ENCODE assay signal across 1 cellular context in genomic region chr12:131223791-131224567, GRCh38.
TF ChIP-seq lines count a peak whose summit lies in the region.

No MANE protein-coding gene starts in this region.

TF ChIP-seq in H1, 55 proteins besides CTCF, POLR2A, EP300 and RAD21:
- TF ChIP-seq HDAC6 (IDR thresholded peaks at IDR 0.05; ENCODE audit: low read depth, low read length) (no peak), JUND (IDR thresholded peaks at IDR 0.05; ENCODE audit: low read length) (no peak), SIRT6 (IDR thresholded peaks at IDR 0.05; ENCODE audit: low read length) (no peak), GABPA (IDR thresholded peaks at IDR 0.05; ENCODE audit: borderline replicate concordance, insufficient read depth, low read length) (no peak), TCF12 (IDR thresholded peaks at IDR 0.05; ENCODE audit: low read depth, low read length) (0 out of 2 replicates have a peak, but pooled peaks have one; percentile 34), BRCA1 (IDR thresholded peaks at IDR 0.05; ENCODE audit: low read depth, low read length) (no peak), POLR2AphosphoS5 (IDR thresholded peaks at IDR 0.05; ENCODE audit: low read depth, low read length) (no peak), TAF1 (IDR thresholded peaks at IDR 0.05; ENCODE audit: low read depth, low read length) (0 out of 2 replicates have a peak, but pooled peaks have one; percentile 24), MAX (IDR thresholded peaks at IDR 0.05) (peak; percentile 44; the same call in 1 of the 2 replicates), SUZ12 (IDR thresholded peaks at IDR 0.05; ENCODE audit: low read length) (no peak)
